ENCODE assay signal across 5 cellular contexts in the genomic region with DNA sequence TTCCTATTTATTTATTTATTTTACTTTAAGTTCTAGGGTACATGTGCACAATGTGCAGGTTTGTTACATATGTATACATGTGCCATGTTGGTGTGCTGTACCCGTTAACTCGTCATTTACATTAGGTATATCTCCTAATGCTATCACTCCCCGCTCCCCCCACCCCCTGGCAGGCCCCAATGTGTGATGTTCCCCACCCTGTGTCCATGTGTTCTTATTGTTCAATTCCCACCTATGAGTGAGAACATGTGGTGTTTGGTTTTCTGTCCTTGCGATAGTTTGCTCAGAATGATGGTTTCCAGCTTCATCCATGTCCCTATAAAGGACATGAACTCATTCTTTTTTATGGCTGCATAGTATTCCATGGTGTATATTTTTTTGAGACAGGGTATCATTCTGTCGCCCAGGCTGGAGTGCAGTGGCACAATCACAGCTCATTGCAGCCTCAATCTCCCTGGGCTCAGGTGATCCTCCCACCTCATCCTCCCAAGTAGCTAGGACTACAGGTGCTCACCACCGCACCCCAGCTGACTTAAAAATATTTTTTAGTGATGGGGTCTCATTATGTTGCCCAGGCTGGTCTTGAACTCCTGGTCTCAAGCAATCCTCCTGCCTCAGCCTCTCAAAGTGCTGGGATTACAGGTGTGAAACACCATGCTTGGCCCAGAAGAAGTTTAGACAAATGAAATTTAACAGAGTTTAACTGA.
DNase-seq lines count a peak whose midpoint lies in the region; ATAC-seq, FAIRE-seq and TF ChIP-seq lines count a peak whose summit lies in the region.
"Not testable (repeated sequence)": the region's sequence is repeated elsewhere in the genome, so short reads cannot be mapped to it uniquely, and the experiment has no call there.

No MANE protein-coding gene starts in this region.

- H3K4me2 ChIP-seq in K562 (ENCODE audit: insufficient read depth, low read length), result not testable (repeated sequence)

- H3K27ac ChIP-seq in HEK293 (ENCODE audit: extremely low read depth, low read depth, low read length); K562 (ENCODE audit: extremely low read depth, low read depth, low read length); endodermal cell (ENCODE audit: low read depth, low read length): not testable (repeated sequence)

- TF ChIP-seq CTCF in CD14-positive monocyte (IDR thresholded peaks at IDR 0.05); HEK293 (tag by site-specific recombination; IDR thresholded peaks at IDR 0.05); K562 (IDR thresholded peaks at IDR 0.05 in 2 of 3, conservative IDR thresholded peaks at IDR 0.05 in 1 of 3; ENCODE audit: insufficient read depth in 2 of 3, low read depth in 1 of 3, low read length in 3 of 3); endodermal cell (conservative IDR thresholded peaks at IDR 0.05); osteocyte (IDR thresholded peaks at IDR 0.05): not testable (repeated sequence)

- H3K9ac ChIP-seq in K562 (ENCODE audit: insufficient read depth in 1 of 2, low read depth in 2 of 2, low read length in 2 of 2); endodermal cell (ENCODE audit: extremely low read depth, low read length, poor library complexity, severe bottlenecking): not testable (repeated sequence)

- not testable (repeated sequence) for ATAC-seq in K562

- H4K20me1 ChIP-seq in K562 (replicated peaks; ENCODE audit: control insufficient read depth, insufficient read depth, low read length), result not testable (repeated sequence)

- H3K27me3 ChIP-seq in K562 (ENCODE audit: control insufficient read depth in 2 of 2, insufficient read depth in 2 of 2, low read length in 2 of 2); endodermal cell (ENCODE audit: control insufficient read depth, insufficient read depth, low read length, poor library complexity, severe bottlenecking): not testable (repeated sequence)

- not testable (repeated sequence) for H2AFZ ChIP-seq in K562 (ENCODE audit: low read depth, low read length)

- in situ Hi-C loops in K562 (cut with MboI), result not testable (repeated sequence)

- not testable (repeated sequence) for H3K4me3 ChIP-seq in HEK293 (ENCODE audit: low read depth, low read length); K562; endodermal cell (ENCODE audit: low read length)

- H3K9me3 ChIP-seq in HEK293 (ENCODE audit: control insufficient read depth, insufficient read depth, low read depth, low read length); K562 (replicated peaks; ENCODE audit: control insufficient read depth, insufficient read depth, low read depth, low read length); endodermal cell (ENCODE audit: control insufficient read depth, low read length): not testable (repeated sequence)

- H3K27me3 Mint-ChIP-seq in CD14-positive monocyte (ENCODE audit: low read depth in 3 of 3), result peaks cover 5 to 12% (median 10%) of the 10 kb centered on the region in 3 donors
- H3K27me3 Mint-ChIP-seq in endodermal cell (ENCODE audit: insufficient read depth); osteocyte (ENCODE audit: unreplicated experiment): not testable (repeated sequence)

- H3K9me1 ChIP-seq in K562 (ENCODE audit: control insufficient read depth, insufficient read depth, low read length), result not testable (repeated sequence)

- H3K36me3 ChIP-seq in HEK293 (ENCODE audit: control insufficient read depth in 2 of 2, insufficient read depth in 1 of 2, low read length in 2 of 2); K562 (ENCODE audit: control insufficient read depth, insufficient read depth, low read length); endodermal cell (ENCODE audit: control insufficient read depth, insufficient read depth, low read length): not testable (repeated sequence)

- BruUV-seq in K562 (replicated peaks; lab: Mats Ljungman, UMichigan), result not testable (repeated sequence)

- POLR2A ChIA-PET in HEK293 (lab: Yijun Ruan, JAX), result not testable (repeated sequence)
- POLR2A ChIA-PET in K562 (lab: Yijun Ruan, JAX), result interaction anchor here (1.1 kb wide), 1 partner anchor 16 kb away, joined by 3 read pairs; no protein-coding TSS in a partner anchor

- TF ChIP-seq RAD21 in K562 (CRISPR knock-in tag; conservative IDR thresholded peaks at IDR 0.05 in 1 of 2, IDR thresholded peaks at IDR 0.05 in 1 of 2), result not testable (repeated sequence)

- not testable (repeated sequence) for H3K4me3 Mint-ChIP-seq in CD14-positive monocyte; endodermal cell; osteocyte (ENCODE audit: unreplicated experiment)

- intact Hi-C loops in CD14-positive monocyte (cut with micrococcal nuclease); K562 (cut with micrococcal nuclease): not testable (repeated sequence)

- FAIRE-seq in K562 (lab: Jason Lieb, UNC), result not testable (repeated sequence)

- H3K36me3 Mint-ChIP-seq in CD14-positive monocyte; endodermal cell (ENCODE audit: low read depth); osteocyte (ENCODE audit: unreplicated experiment): not testable (repeated sequence)

- CTCF ChIA-PET in HEK293 (lab: Yijun Ruan, JAX); K562 (lab: Yijun Ruan, JAX; ENCODE audit: low intra/inter-chr PET ratio): not testable (repeated sequence)

- not testable (repeated sequence) for TF ChIP-seq EP300 in K562 (IDR thresholded peaks at IDR 0.05; ENCODE audit: low read length)

- not testable (repeated sequence) for H3K4me1 Mint-ChIP-seq in CD14-positive monocyte; endodermal cell; osteocyte (ENCODE audit: unreplicated experiment)

- under 1% methylated on average over 6 of the region's 6 CpGs for WGBS in K562 (ENCODE audit: insufficient coverage, low coverage, missing lambda C conversion rate)
- 97 to 100% methylated on average over 1 to 5 of the region's 6 CpGs for WGBS in endodermal cell (ENCODE audit: insufficient coverage in 1 of 2, insufficient read length in 1 of 2), 2 experiments

- peak; percentile 19 for DNase-seq in CD14-positive monocyte (ENCODE audit: low spot score)
- not testable (repeated sequence) for DNase-seq in K562 (ENCODE audit: extremely low read depth in 1 of 4, low spot score in 3 of 4)
- peak; percentile 4 for DNase-seq in endodermal cell
- DNase-seq in osteocyte (ENCODE audit: extremely low spot score, unreplicated experiment), result peak; percentile 72

- not testable (repeated sequence) for H3K4me1 ChIP-seq in HEK293 (ENCODE audit: control insufficient read depth, insufficient read depth, low read length); K562 (replicated peaks in 1 of 2; ENCODE audit: control insufficient read depth in 2 of 2, insufficient read depth in 2 of 2, low read length in 2 of 2); endodermal cell (ENCODE audit: control insufficient read depth, insufficient read depth, low read length)

- not testable (repeated sequence) for TF ChIP-seq POLR2A in K562 (conservative IDR thresholded peaks at IDR 0.05)

- H3K27ac Mint-ChIP-seq in CD14-positive monocyte; endodermal cell; osteocyte (ENCODE audit: unreplicated experiment): not testable (repeated sequence)

- not testable (repeated sequence) for H3K9me3 Mint-ChIP-seq in CD14-positive monocyte; endodermal cell; osteocyte (ENCODE audit: unreplicated experiment)

- H3K79me2 ChIP-seq in K562 (ENCODE audit: control insufficient read depth, insufficient read depth, low read length), result not testable (repeated sequence)

TF ChIP-seq in HEK293, 187 proteins besides CTCF, POLR2A, EP300 and RAD21:
- TF ChIP-seq, protein P1, sequence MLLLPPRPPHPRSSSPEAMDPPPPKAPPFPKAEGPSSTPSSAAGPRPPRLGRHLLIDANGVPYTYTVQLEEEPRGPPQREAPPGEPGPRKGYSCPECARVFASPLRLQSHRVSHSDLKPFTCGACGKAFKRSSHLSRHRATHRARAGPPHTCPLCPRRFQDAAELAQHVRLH (tag by site-specific recombination; IDR thresholded peaks at IDR 0.05), result peak; percentile 47; the same call in 1 of the 2 replicates
- peak; percentile 99 for TF ChIP-seq ZNF146 (tag by site-specific recombination; IDR thresholded peaks at IDR 0.05)

TF ChIP-seq in K562, 482 proteins besides CTCF, POLR2A, EP300 and RAD21:
- TF ChIP-seq ZNF146 (CRISPR knock-in tag; IDR thresholded peaks at IDR 0.05; ENCODE audit: unreplicated experiment), result peak; percentile 72
